Comparison of ENCODE assay signal across 36 cellular contexts in genomic region chr5:170375283-170375682, GRCh38. TPM values are rescaled to one million over a fixed set of nuclear protein-coding genes. Genes with fewer than 3 reads are reported as not detected.
"Had no signal": no experiment of that assay in that cellular context is flagged by ENCODE, and none has a peak within 500 bp of the region (broad histone marks: within the 10 kb centered on the region; RNA-seq: fewer than 3 reads in every experiment).

No MANE protein-coding gene starts in this region.

- H3K9me3 Mint-ChIP-seq: activated CD4-positive, alpha-beta memory T cell treated with anti-CD3 and anti-CD28 coated beads for 36 hours; activated CD4-positive, alpha-beta T cell treated with anti-CD3 and anti-CD28 coated beads, Interleukin-2, amount 10 ng/mL, durations not matched to agents 24 days and 14 days; activated CD8-positive, alpha-beta T cell treated with anti-CD3 and anti-CD28 coated beads for 36 hours; activated naive CD4-positive, alpha-beta T cell treated with anti-CD3 and anti-CD28 coated beads, Interleukin-2, amount 10 ng/mL, durations not matched to agents 7 days and 5 days; activated naive CD4-positive, alpha-beta T cell treated with anti-CD3 and anti-CD28 coated beads, Interleukin-2, amount 50 U/mL, for 24 hours; activated naive CD8-positive, alpha-beta T cell treated with anti-CD3 and anti-CD28 coated beads, Interleukin-2, amount 10 ng/mL, durations not matched to agents 7 days and 5 days; activated naive CD8-positive, alpha-beta T cell treated with anti-CD3 and anti-CD28 coated beads, Interleukin-2, amount 50 U/mL, for 24 hours; activated T-cell treated with anti-CD3 and anti-CD28 coated beads, Interleukin-2, amount 50 U/mL, for 24 hours; activated T-helper 2 cell treated with anti-CD3 and anti-CD28 coated beads, Interferon-gamma antibody, Interleukin-2, Interleukin-4, amounts not matched to agents 10 μg/mL and 5 μg/mL and 100 μg/mL, durations not matched to agents 14 hours and 24 hours and 36 hours; central memory CD8-positive, alpha-beta T cell; T-helper 1 cell treated with Interleukin-12 subunit alpha and Interleukin-12 subunit beta and Interleukin-4 antibody, amounts not matched to agents 30 μg/mL and 1 μg/mL, for 36 hours; T-helper 2 cell treated with Interferon-gamma antibody and Interleukin-4, amounts not matched to agents 5 μg/mL and 100 μg/mL, for 36 hours had no signal

- H3K4me3 Mint-ChIP-seq: activated B cell treated with CpG ODN at 0.5 μM for 24 hours; activated CD4-positive, alpha-beta memory T cell treated with anti-CD3 and anti-CD28 coated beads for 36 hours; activated CD4-positive, alpha-beta T cell treated with anti-CD3 and anti-CD28 coated beads, Interleukin-2, amount 10 ng/mL, durations not matched to agents 24 days and 14 days; activated CD8-positive, alpha-beta T cell treated with anti-CD3 and anti-CD28 coated beads for 36 hours; activated naive CD4-positive, alpha-beta T cell treated with anti-CD3 and anti-CD28 coated beads, Interleukin-2, amount 10 ng/mL, durations not matched to agents 7 days and 5 days; activated naive CD4-positive, alpha-beta T cell treated with anti-CD3 and anti-CD28 coated beads, Interleukin-2, amount 50 U/mL, for 24 hours; activated naive CD8-positive, alpha-beta T cell; activated naive CD8-positive, alpha-beta T cell treated with anti-CD3 and anti-CD28 coated beads, Interleukin-2, amount 10 ng/mL, durations not matched to agents 7 days and 5 days; activated naive CD8-positive, alpha-beta T cell treated with anti-CD3 and anti-CD28 coated beads, Interleukin-2, amount 50 U/mL, for 24 hours; activated T-cell treated with anti-CD3 and anti-CD28 coated beads, Interleukin-2, amount 50 U/mL, for 24 hours; brain; central memory CD8-positive, alpha-beta T cell; T-helper 1 cell treated with Interleukin-12 subunit alpha and Interleukin-12 subunit beta and Interleukin-4 antibody, amounts not matched to agents 30 μg/mL and 1 μg/mL, for 36 hours; T-helper 2 cell treated with Interferon-gamma antibody and Interleukin-4, amounts not matched to agents 5 μg/mL and 100 μg/mL, for 36 hours had no signal

- H3K36me3 ChIP-seq: cardiac muscle cell had no signal

- H3K4me1 Mint-ChIP-seq: activated B cell treated with CpG ODN at 0.5 μM for 24 hours; activated CD4-positive, alpha-beta T cell treated with anti-CD3 and anti-CD28 coated beads, Interleukin-2, amount 10 ng/mL, durations not matched to agents 24 days and 14 days; activated naive CD4-positive, alpha-beta T cell treated with anti-CD3 and anti-CD28 coated beads, Interleukin-2, amount 10 ng/mL, durations not matched to agents 7 days and 5 days; activated naive CD4-positive, alpha-beta T cell treated with anti-CD3 and anti-CD28 coated beads, Interleukin-2, amount 50 U/mL, for 24 hours; activated naive CD8-positive, alpha-beta T cell treated with anti-CD3 and anti-CD28 coated beads, Interleukin-2, amount 10 ng/mL, durations not matched to agents 7 days and 5 days; activated naive CD8-positive, alpha-beta T cell treated with anti-CD3 and anti-CD28 coated beads, Interleukin-2, amount 50 U/mL, for 24 hours; central memory CD8-positive, alpha-beta T cell had no signal

- DNase-seq: activated B cell treated with CpG ODN at 0.5 μM for 24 hours; activated CD4-positive, alpha-beta memory T cell treated with anti-CD3 and anti-CD28 coated beads for 36 hours; activated CD4-positive, alpha-beta T cell treated with anti-CD3 and anti-CD28 coated beads for 4 hours; activated CD4-positive, alpha-beta T cell treated with anti-CD3 and anti-CD28 coated beads, Interleukin-2, amount 10 ng/mL, durations not matched to agents 24 days and 14 days; activated CD4-positive, alpha-beta T cell treated with anti-CD3 and anti-CD28 coated beads, Interleukin-2, amount 50 U/mL, for 1 hour; activated CD4-positive, alpha-beta T cell treated with anti-CD3 and anti-CD28 coated beads, Interleukin-2, amount 50 U/mL, for 4 hours; activated CD4-positive, CD25-positive, alpha-beta regulatory T cell treated with anti-CD3 and anti-CD28 coated beads, Interleukin-2, amount 50 U/mL, for 72 hours; activated CD8-positive, alpha-beta memory T cell treated with anti-CD3 and anti-CD28 coated beads, Interleukin-2, amount 50 U/mL, for 4 hours; activated CD8-positive, alpha-beta T cell treated with anti-CD3 and anti-CD28 coated beads for 36 hours; activated gamma-delta T cell; activated naive CD4-positive, alpha-beta T cell treated with anti-CD3 and anti-CD28 coated beads, Interleukin-2, amount 10 ng/mL, durations not matched to agents 7 days and 5 days; activated naive CD4-positive, alpha-beta T cell treated with Interleukin-2 at 50 U/mL for 16 hours; activated naive CD8-positive, alpha-beta T cell treated with anti-CD3 and anti-CD28 coated beads, Interleukin-2, amount 10 ng/mL, durations not matched to agents 7 days and 5 days; activated naive CD8-positive, alpha-beta T cell treated with anti-CD3 and anti-CD28 coated beads, Interleukin-2, amount 50 U/mL, for 24 hours; activated T-cell treated with anti-CD3 and anti-CD28 coated beads for 4 hours; activated T-cell treated with anti-CD3 and anti-CD28 coated beads, Interleukin-2, amount 50 U/mL, for 24 hours; activated T-cell treated with anti-CD3 and anti-CD28 coated beads, Interleukin-2, amount 50 U/mL, for 48 hours; amygdala; anterior cingulate cortex; caudate nucleus; cerebellar nuclear complex; T-helper 1 cell; T-helper 2 cell; T-helper 9 cell had no signal

- H3K27me3 Mint-ChIP-seq: activated CD8-positive, alpha-beta T cell treated with anti-CD3 and anti-CD28 coated beads for 36 hours; activated naive CD4-positive, alpha-beta T cell treated with anti-CD3 and anti-CD28 coated beads, Interleukin-2, amount 50 U/mL, for 24 hours; activated naive CD8-positive, alpha-beta T cell had no signal

- H3K36me3 Mint-ChIP-seq: activated CD4-positive, alpha-beta memory T cell treated with anti-CD3 and anti-CD28 coated beads for 36 hours; activated naive CD4-positive, alpha-beta T cell treated with anti-CD3 and anti-CD28 coated beads, Interleukin-2, amount 10 ng/mL, durations not matched to agents 7 days and 5 days; activated naive CD4-positive, alpha-beta T cell treated with anti-CD3 and anti-CD28 coated beads, Interleukin-2, amount 50 U/mL, for 24 hours; activated naive CD8-positive, alpha-beta T cell; activated naive CD8-positive, alpha-beta T cell treated with anti-CD3 and anti-CD28 coated beads, Interleukin-2, amount 10 ng/mL, durations not matched to agents 7 days and 5 days; brain had no signal

- H3K4me3 ChIP-seq: ascending aorta, cardiac muscle cell had no signal

- H3K27me3 ChIP-seq: ascending aorta, cardiac muscle cell had no signal

- H3K4me1 ChIP-seq: ascending aorta had no signal

- H3K27ac ChIP-seq: ascending aorta, cardiac muscle cell, VCaP had no signal

- H3K9me3 ChIP-seq: ascending aorta had no signal

- H3K27ac Mint-ChIP-seq: activated B cell treated with CpG ODN at 0.5 μM for 24 hours; activated CD4-positive, alpha-beta memory T cell treated with anti-CD3 and anti-CD28 coated beads for 36 hours; activated CD4-positive, alpha-beta T cell treated with anti-CD3 and anti-CD28 coated beads, Interleukin-2, amount 10 ng/mL, durations not matched to agents 24 days and 14 days; activated CD8-positive, alpha-beta T cell treated with anti-CD3 and anti-CD28 coated beads for 36 hours; activated naive CD4-positive, alpha-beta T cell treated with anti-CD3 and anti-CD28 coated beads, Interleukin-2, amount 10 ng/mL, durations not matched to agents 7 days and 5 days; activated naive CD4-positive, alpha-beta T cell treated with anti-CD3 and anti-CD28 coated beads, Interleukin-2, amount 50 U/mL, for 24 hours; activated naive CD8-positive, alpha-beta T cell; activated naive CD8-positive, alpha-beta T cell treated with anti-CD3 and anti-CD28 coated beads, Interleukin-2, amount 10 ng/mL, durations not matched to agents 7 days and 5 days; activated naive CD8-positive, alpha-beta T cell treated with anti-CD3 and anti-CD28 coated beads, Interleukin-2, amount 50 U/mL, for 24 hours; activated T-cell treated with anti-CD3 and anti-CD28 coated beads, Interleukin-2, amount 50 U/mL, for 24 hours; activated T-helper 2 cell treated with anti-CD3 and anti-CD28 coated beads, Interferon-gamma antibody, Interleukin-2, Interleukin-4, amounts not matched to agents 10 μg/mL and 5 μg/mL and 100 μg/mL, durations not matched to agents 14 hours and 24 hours and 36 hours; brain; T-helper 1 cell treated with Interleukin-12 subunit alpha and Interleukin-12 subunit beta and Interleukin-4 antibody, amounts not matched to agents 30 μg/mL and 1 μg/mL, for 36 hours; T-helper 2 cell treated with Interferon-gamma antibody and Interleukin-4, amounts not matched to agents 5 μg/mL and 100 μg/mL, for 36 hours had no signal

RNA-seq across cellular contexts. Expression of gene KCNMB1, which starts 13.9 kb away (rescaled TPM):
- total RNA-seq: activated B cell treated with CpG ODN at 0.5 μM for 24 hours; activated CD4-positive, alpha-beta memory T cell treated with anti-CD3 and anti-CD28 coated beads for 36 hours; activated CD4-positive, alpha-beta T cell treated with anti-CD3 and anti-CD28 coated beads, Interleukin-2, amount 10 ng/mL, durations not matched to agents 24 days and 14 days; activated CD8-positive, alpha-beta memory T cell treated with anti-CD3 and anti-CD28 coated beads for 36 hours; activated CD8-positive, alpha-beta T cell treated with anti-CD3 and anti-CD28 coated beads for 36 hours; activated naive CD8-positive, alpha-beta T cell treated with anti-CD3 and anti-CD28 coated beads, Interleukin-2, amount 10 ng/mL, durations not matched to agents 7 days and 5 days; activated T-helper 2 cell treated with anti-CD3 and anti-CD28 coated beads, Interferon-gamma antibody, Interleukin-2, Interleukin-4, amounts not matched to agents 10 μg/mL and 5 μg/mL and 100 μg/mL, durations not matched to agents 14 hours and 24 hours and 36 hours; bronchial epithelial cell had no signal
